Comparison of ENCODE assay signal across 1 cellular context in genomic region chr4:161827013-161827412, GRCh38.
TF ChIP-seq lines count a peak whose summit lies in the region.

No MANE protein-coding gene starts in this region.

TF ChIP-seq in WTC11, 78 proteins besides CTCF, POLR2A, EP300 and RAD21 (continued from another document):
- TF ChIP-seq ATF2 (CRISPR knock-in tag; IDR thresholded peaks at IDR 0.05; ENCODE audit: borderline replicate concordance, low read depth) (no peak), ATF6 (CRISPR knock-in tag; IDR thresholded peaks at IDR 0.05) (no peak), TCF7 (CRISPR knock-in tag; IDR thresholded peaks at IDR 0.05; ENCODE audit: low read depth) (no peak), ZSCAN18 (CRISPR knock-in tag; IDR thresholded peaks at IDR 0.05) (no peak), SP1 (CRISPR knock-in tag; conservative IDR thresholded peaks at IDR 0.05) (no peak), ATF1 (CRISPR knock-in tag; IDR thresholded peaks at IDR 0.05) (no peak), TP53 (CRISPR knock-in tag; IDR thresholded peaks at IDR 0.05) (no peak)
